1 cellular context compared by ENCODE assay signal in the genomic region with DNA sequence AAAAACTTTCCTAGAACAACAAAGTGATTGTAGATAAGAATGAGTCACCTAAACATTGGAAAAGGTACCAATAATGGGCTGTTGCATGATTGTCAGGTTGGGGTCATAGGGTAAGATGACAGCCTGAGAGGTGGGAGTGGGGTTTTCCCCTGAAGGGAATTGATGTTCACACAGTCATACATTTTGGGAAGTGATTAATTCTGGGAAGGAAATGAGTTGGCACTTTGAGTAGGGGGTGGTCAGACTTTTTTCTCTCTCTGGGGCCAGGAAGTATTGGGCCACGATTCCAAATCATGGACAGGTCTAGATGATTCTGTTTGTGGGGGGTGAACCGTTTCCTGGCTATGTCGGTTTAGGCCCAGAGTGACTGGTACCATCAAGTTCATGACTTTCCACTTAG.
TF ChIP-seq lines count a peak whose summit lies in the region.

No MANE protein-coding gene starts in this region.

TF ChIP-seq in H1, 55 proteins besides CTCF, POLR2A, EP300 and RAD21:
- TF ChIP-seq RFX5 (IDR thresholded peaks at IDR 0.05; ENCODE audit: borderline replicate concordance, low read depth, low read length): no peak
- TF ChIP-seq SP2 (IDR thresholded peaks at IDR 0.05; ENCODE audit: low read length): no peak
- no peak for TF ChIP-seq GABPA (IDR thresholded peaks at IDR 0.05; ENCODE audit: borderline replicate concordance, insufficient read depth, low read length)
- TF ChIP-seq TCF12 (IDR thresholded peaks at IDR 0.05; ENCODE audit: low read depth, low read length): no peak
- no peak for TF ChIP-seq POU5F1 (IDR thresholded peaks at IDR 0.05; ENCODE audit: low read depth, low read length)
- TF ChIP-seq SP1 (IDR thresholded peaks at IDR 0.05; ENCODE audit: low read depth, low read length): no peak
TF ChIP-seq in H1: peak in this region for 0.
